ENCODE assay signal across 27 cellular contexts in the genomic region with DNA sequence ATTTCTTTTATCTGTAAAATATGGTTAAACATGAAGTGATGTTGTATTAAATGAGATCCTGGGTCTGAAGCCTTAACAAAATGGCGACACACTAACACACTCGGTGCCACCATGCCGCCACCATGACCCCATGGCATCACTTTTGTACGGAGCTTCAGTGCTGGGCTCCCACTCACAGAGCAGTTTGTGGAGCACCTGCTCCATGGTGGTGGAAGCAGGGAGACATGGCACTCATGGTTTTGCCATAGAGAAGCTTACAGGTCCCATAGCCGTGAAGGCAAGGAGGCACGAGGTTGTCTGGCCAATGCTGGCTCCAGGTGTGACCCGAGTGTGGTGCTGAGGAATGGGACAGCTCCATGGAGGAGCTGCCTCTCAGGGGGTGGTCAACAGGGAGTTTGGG.
"Had no signal": no experiment of that assay in that cellular context is flagged by ENCODE, and none has a peak within 500 bp of the region (broad histone marks: within the 10 kb centered on the region; RNA-seq: fewer than 3 reads in every experiment).

No MANE protein-coding gene starts in this region.

- FAIRE-seq: pancreas, small intestine, urothelium cell line had no signal

- H3K4me1 ChIP-seq: pancreas, psoas muscle, right lobe of liver, sigmoid colon, stomach, suprapubic skin, thyroid gland, tibial nerve, upper lobe of left lung, vagina had no signal

- H3K27me3 ChIP-seq: pancreas, right lobe of liver, thyroid gland, upper lobe of left lung, vagina had no signal

- ATAC-seq: naive thymus-derived CD8-positive, alpha-beta T cell; natural killer cell treated with Interleukin-12 subunit alpha and Interleukin-12 subunit beta and Interleukin-15 and Interleukin-18, amount 100 ng/mL, for 72 hours; pancreas; psoas muscle; right cardiac atrium; right lobe of liver; stimulated activated effector memory CD8-positive, alpha-beta T cell treated with anti-CD3 and anti-CD28 coated beads, Interleukin-12 subunit alpha, Interleukin-12 subunit beta, amount 100 ng/mL, for 72 hours; stimulated activated naive B cell treated with anti-CD40 and anti-IgM and Interleukin-4, amounts not matched to agents 10 μg/mL and 1 μg/mL and 100 μg/mL, for 72 hours had no signal

- H3K9me3 ChIP-seq: neutrophil, pancreas, psoas muscle, right lobe of liver, sigmoid colon, stomach, suprapubic skin, thoracic aorta, thyroid gland, tibial nerve, upper lobe of left lung, vagina had no signal

- H3K27ac ChIP-seq: neutrophil, pancreas, psoas muscle, right lobe of liver, sigmoid colon, stomach, suprapubic skin, thoracic aorta, thyroid gland, tibial nerve, upper lobe of left lung, vagina had no signal

- H3K36me3 ChIP-seq: neutrophil, pancreas, right lobe of liver, sigmoid colon, stomach, suprapubic skin, thoracic aorta, thyroid gland, tibial nerve, upper lobe of left lung, vagina had no signal

- H3K4me3 ChIP-seq: pancreas, psoas muscle, right lobe of liver, sigmoid colon, stomach, suprapubic skin, thoracic aorta, thyroid gland, tibial nerve, upper lobe of left lung, vagina had no signal

- DNase-seq: naive B cell; naive thymus-derived CD8-positive, alpha-beta T cell; nephron progenitor cell; right cardiac atrium; sigmoid colon; small intestine; stimulated activated CD4-positive, alpha-beta T cell treated with anti-CD3 and anti-CD28 coated beads, Interleukin-12 subunit alpha, Interleukin-12 subunit beta, amount 100 ng/mL, for 4 hours; stimulated activated CD4-positive, alpha-beta T cell treated with anti-CD3 and anti-CD28 coated beads, Interleukin-1b, Interleukin-23, amount 100 ng/mL, for 48 hours; stimulated activated CD4-positive, alpha-beta T cell treated with anti-CD3 and anti-CD28 coated beads, Interleukin-4, amount 100 ng/mL, for 1 hour; stimulated activated CD4-positive, alpha-beta T cell treated with anti-CD3 and anti-CD28 coated beads, Interleukin-4, amount 100 ng/mL, for 4 hours; stimulated activated naive B cell treated with anti-CD40 and anti-IgM and Interleukin-4, amounts not matched to agents 10 μg/mL and 1 μg/mL and 100 μg/mL, for 72 hours; stimulated activated naive CD4-positive, alpha-beta T cell treated with Interleukin-2 at 50 U/mL for 16 hours; stomach; thyroid gland; trophoblast cell; upper lobe of left lung had no signal
